Comparison of ENCODE assay signal across 10 cellular contexts in the genomic region with DNA sequence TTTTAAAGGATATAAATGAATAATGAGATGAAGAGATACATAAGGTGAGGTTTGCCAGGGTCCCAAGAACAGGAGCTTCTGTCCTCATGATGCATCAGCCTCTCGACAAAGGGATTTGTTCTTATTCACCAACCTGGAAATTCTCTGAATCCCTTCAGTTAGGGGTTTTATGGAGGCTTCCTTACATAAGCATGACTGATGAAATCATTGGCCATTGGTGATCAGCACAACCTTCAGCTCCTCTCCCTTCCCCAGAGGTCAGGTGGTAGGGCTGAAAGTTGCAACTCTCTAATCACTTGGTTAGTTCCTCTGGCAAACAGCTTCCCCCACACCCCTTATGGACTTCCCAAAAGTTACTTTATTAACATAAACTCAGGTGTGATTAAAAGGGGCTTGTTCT.
"Had no signal": no experiment of that assay in that cellular context is flagged by ENCODE, and none has a peak within 500 bp of the region (broad histone marks: within the 10 kb centered on the region; RNA-seq: fewer than 3 reads in every experiment).

No MANE protein-coding gene starts in this region.

- DNase-seq: activated CD4-positive, alpha-beta memory T cell treated with anti-CD3 and anti-CD28 coated beads for 36 hours; activated effector memory CD4-positive, alpha-beta T cell treated with anti-CD3 and anti-CD28 coated beads, Interleukin-2, amount 50 U/mL, for 16 hours; activated T-cell treated with anti-CD3 and anti-CD28 coated beads, Interleukin-2, amount 50 U/mL, for 4 hours; brain microvascular endothelial cell; cerebellar nuclear complex; dermis blood vessel endothelial cell; endodermal cell; hippocampal formation; right cardiac atrium had no signal

- H3K27me3 ChIP-seq: brain microvascular endothelial cell had no signal

- H3K27ac ChIP-seq: brain microvascular endothelial cell had no signal

- H3K4me3 ChIP-seq: smooth muscle cell had no signal

- H3K36me3 ChIP-seq: brain microvascular endothelial cell had no signal
